ENCODE assay signal across 8 cellular contexts in genomic region chr9:109012009-109012875, GRCh38. TPM values are rescaled to one million over a fixed set of nuclear protein-coding genes. Genes with fewer than 3 reads are reported as not detected.
DNase-seq lines count a peak whose midpoint lies in the region; ATAC-seq and TF ChIP-seq lines count a peak whose summit lies in the region.

No MANE protein-coding gene starts in this region.

- peak overlapping the region; percentile 71 for H3K27ac ChIP-seq in epithelial cell of prostate

- peaks cover 6% of the 10 kb centered on the region for H3K4me1 ChIP-seq in mucosa of descending colon (ENCODE audit: low read depth)

- ATAC-seq in HG03045 (IDR thresholded peaks at IDR 0.05; ENCODE audit: unreplicated experiment) (peak; percentile 24), mucosa of descending colon (peak; percentile 62)

- DNase-seq in NK-92 treated with Interleukin-12 subunit alpha and Interleukin-12 subunit beta, amount 100 ng/mL, for 24 hours (lab: John Stamatoyannopoulos, UW) = peak; percentile 36
- DNase-seq in NK-92 (lab: John Stamatoyannopoulos, UW; ENCODE audit: unreplicated experiment) = no peak
- peak; percentile 76 for DNase-seq in NCI-H69 (lab: John Stamatoyannopoulos, UW)
- peak; percentile 8 for DNase-seq in activated CD8-positive, alpha-beta memory T cell treated with anti-CD3 and anti-CD28 coated beads, Interleukin-2, amount 50 U/mL, for 1 hour (ENCODE audit: extremely low read depth)
- DNase-seq in epithelial cell of prostate (ENCODE audit: low read depth, low spot score) = peak; percentile 89
- peak; percentile 43 to 61 (median 52) for DNase-seq in mucosa of descending colon
- peak; percentile 18 to 34 for DNase-seq in stimulated activated CD8-positive, alpha-beta memory T cell treated with anti-CD3 and anti-CD28 coated beads, Interleukin-7, amount 100 ng/mL, for 48 hours (ENCODE audit: extremely low read depth in 1 of 2, low read depth in 1 of 2)

- peak overlapping the region; percentile 62 for H3K4me3 ChIP-seq in mucosa of descending colon

- intact Hi-C loops in mucosa of descending colon (cut with DNase I, micrococcal nuclease) = no loop called here

- no peak for TF ChIP-seq CTCF in mucosa of descending colon (IDR thresholded peaks at IDR 0.05)

- H3K9me3 ChIP-seq in mucosa of descending colon = no peaks in the 10 kb centered on the region

- H3K36me3 ChIP-seq in mucosa of descending colon (ENCODE audit: low read depth) = no peaks in the 10 kb centered on the region

RNA-seq across cellular contexts. Expression of gene CTNNAL1, which starts 1.1 kb away (rescaled TPM):
- total RNA-seq in mucosa of descending colon = 10 to 100 TPM in 2 of 3 donors, 1 to 10 TPM in 1; 8.3 to 21.9 (median 15.6) TPM
